24 cellular contexts compared by ENCODE assay signal in the genomic region with DNA sequence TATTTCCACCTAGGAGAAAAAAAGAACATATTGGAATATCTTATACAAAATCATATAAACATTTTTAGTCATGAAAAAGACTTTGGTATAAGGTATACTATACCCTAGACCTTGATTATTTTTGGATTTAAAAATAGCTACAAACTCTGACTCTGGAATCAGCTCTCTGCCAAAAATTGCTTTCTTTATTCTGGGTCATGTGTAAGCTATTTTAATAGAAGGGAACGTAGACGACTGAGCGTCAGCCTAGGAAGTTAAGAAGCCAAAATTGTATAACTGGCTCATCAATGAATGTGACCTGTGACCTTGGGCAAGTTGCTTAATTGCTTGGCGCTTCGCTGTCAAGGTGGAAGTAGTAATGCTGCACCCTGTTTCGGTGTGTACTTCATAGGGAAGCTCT.
A peak's percentile ranks its signal among the peaks of the same experiment; 100 is the strongest.
DNase-seq lines count a peak whose midpoint lies in the region; ATAC-seq, FAIRE-seq and TF ChIP-seq lines count a peak whose summit lies in the region.
"Had no signal": no experiment of that assay in that cellular context is flagged by ENCODE, and none has a peak within 500 bp of the region (broad histone marks: within the 10 kb centered on the region; RNA-seq: fewer than 3 reads in every experiment).

No MANE protein-coding gene starts in this region.

- no peaks in the 10 kb centered on the region for H3K27me3 Mint-ChIP-seq in activated T-cell treated with anti-CD3 and anti-CD28 coated beads, Interleukin-2, amount 50 U/mL, for 72 hours (ENCODE audit: low read depth)
- H3K27me3 Mint-ChIP-seq: B cell; CD4-positive, CD25-positive, alpha-beta regulatory T cell had no signal

- H4K20me1 ChIP-seq in hepatocyte (ENCODE audit: insufficient read depth, poor library complexity, severe bottlenecking): no peaks in the 10 kb centered on the region
- H4K20me1 ChIP-seq: BLaER1 had no signal

- H3K9me3 Mint-ChIP-seq in activated T-cell treated with anti-CD3 and anti-CD28 coated beads, Interleukin-2, amount 50 U/mL, for 72 hours: no peaks in the 10 kb centered on the region
- H3K9me3 Mint-ChIP-seq: CD4-positive, CD25-positive, alpha-beta regulatory T cell; CD8-positive, alpha-beta T cell; GM23338; H9 had no signal

- H3K4me3 ChIP-seq in hepatocyte: no peak overlapping the region
- H3K4me3 ChIP-seq: BLaER1, GM12878, GM23338 had no signal

- H3K79me2 ChIP-seq in hepatocyte: no peaks in the 10 kb centered on the region

- peaks cover 4 to 17% of the 10 kb centered on the region in 2 donors for H3K36me3 Mint-ChIP-seq in activated T-cell treated with anti-CD3 and anti-CD28 coated beads, Interleukin-2, amount 50 U/mL, for 72 hours (ENCODE audit: insufficient read depth in 2 of 2)

- no peaks in the 10 kb centered on the region for H3K9me2 ChIP-seq in hepatocyte (replicated peaks; ENCODE audit: insufficient read depth)

- H3K4me3 Mint-ChIP-seq in activated T-cell treated with anti-CD3 and anti-CD28 coated beads, Interleukin-2, amount 50 U/mL, for 72 hours: no peak overlapping the region
- H3K4me3 Mint-ChIP-seq: B cell; CD4-positive, CD25-positive, alpha-beta regulatory T cell; CD8-positive, alpha-beta T cell; GM23338; H9 had no signal

- intact Hi-C loops in left ventricle myocardium superior (cut with micrococcal nuclease) (no loop called here), left cardiac atrium (cut with DNase I) (no loop called here)

- no peaks in the 10 kb centered on the region for H3K9me3 ChIP-seq in hepatocyte (ENCODE audit: low read depth)
- H3K9me3 ChIP-seq: BLaER1, Caco-2 had no signal

- H2AFZ ChIP-seq in hepatocyte: no peak overlapping the region
- H2AFZ ChIP-seq: GM23338 had no signal

- no peak for TF ChIP-seq CTCF in hepatocyte (IDR thresholded peaks at IDR 0.05; ENCODE audit: poor library complexity)
- no peak for TF ChIP-seq CTCF in D721Med (IDR thresholded peaks at IDR 0.05; ENCODE audit: insufficient read depth, missing control alignments)

- FAIRE-seq in D721Med (lab: Jason Lieb, UNC): no peak
- FAIRE-seq: A204.1, GM12878, GM18507 had no signal

- H3K4me1 ChIP-seq in hepatocyte (ENCODE audit: insufficient read depth): no peaks in the 10 kb centered on the region
- H3K4me1 ChIP-seq: BLaER1, Caco-2 had no signal

- DNase-seq in activated T-cell treated with anti-CD3 and anti-CD28 coated beads, Interleukin-2, amount 50 U/mL, for 72 hours: no peak
- DNase-seq in activated T-cell treated with anti-CD3 and anti-CD28 coated beads, Interleukin-2, amount 50 U/mL, for 48 hours: no peak
- DNase-seq in left ventricle myocardium superior (no peak), left cardiac atrium (no peak), hepatocyte (ENCODE audit: low spot score) (no peak), D721Med (ENCODE audit: insufficient read length, low spot score) (no peak)
- DNase-seq: Caco-2; CD4-positive, CD25-positive, alpha-beta regulatory T cell; CD8-positive, alpha-beta T cell; DMS 273 treated with DMSO at 0.1 percent for 48 hours; DMS79; EL; GDM1; H9 had no signal

- peak overlapping the region; percentile 50 for H3K27ac Mint-ChIP-seq in activated T-cell treated with anti-CD3 and anti-CD28 coated beads, Interleukin-2, amount 50 U/mL, for 72 hours
- H3K27ac Mint-ChIP-seq: B cell; CD4-positive, CD25-positive, alpha-beta regulatory T cell; GM23338; H9 had no signal

- no peaks in the 10 kb centered on the region for H3K4me1 Mint-ChIP-seq in activated T-cell treated with anti-CD3 and anti-CD28 coated beads, Interleukin-2, amount 50 U/mL, for 72 hours (ENCODE audit: low read depth)
- H3K4me1 Mint-ChIP-seq: GM23338, H9 had no signal

- peak overlapping the region; percentile 7 for H3K27ac ChIP-seq in hepatocyte
- H3K27ac ChIP-seq: 22Rv1, BLaER1, C4-2B had no signal

- H3K36me3 ChIP-seq in hepatocyte (replicated peaks; ENCODE audit: insufficient read depth, low read depth): no peaks in the 10 kb centered on the region

- ATAC-seq in activated T-cell treated with anti-CD3 and anti-CD28 coated beads, Interleukin-2, amount 50 U/mL, for 72 hours (replicated peaks in 1 of 2): no peak
- ATAC-seq in left ventricle myocardium superior (peak; percentile 79), left cardiac atrium (no peak), HG03108 (IDR thresholded peaks at IDR 0.05; ENCODE audit: unreplicated experiment) (no peak)
- ATAC-seq: CD8-positive, alpha-beta T cell; GM23338; HCT116 had no signal

- no peak overlapping the region for H3K4me2 ChIP-seq in hepatocyte
- H3K4me2 ChIP-seq: BLaER1, GM23338 had no signal

- H3K27me3 ChIP-seq in hepatocyte: no peaks in the 10 kb centered on the region
- H3K27me3 ChIP-seq: BLaER1 had no signal

- WGBS in hepatocyte (ENCODE audit: low lambda C conversion rate, missing lambda C conversion rate): 77% methylated on average over 6 of the region's 6 CpGs
